Comparison of ENCODE assay signal across 13 cellular contexts in the genomic region with DNA sequence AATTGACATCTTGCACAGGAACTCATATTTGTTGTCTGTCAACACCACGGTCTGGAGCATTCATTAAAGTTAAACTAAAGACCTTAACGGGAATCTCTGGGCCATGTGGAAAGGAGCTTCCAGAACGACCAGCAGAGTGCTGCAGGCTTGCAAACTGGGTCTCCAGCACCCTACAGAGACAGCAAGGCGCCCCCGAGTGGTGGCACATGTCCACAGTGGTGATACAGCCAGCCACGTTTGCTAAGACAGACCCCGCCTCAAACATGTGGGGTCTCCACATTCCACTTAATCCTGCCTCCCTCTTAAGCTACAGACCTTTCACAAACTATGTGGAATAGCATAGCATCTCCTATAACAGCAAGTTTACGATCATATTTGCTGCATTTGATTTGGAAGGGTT.
DNase-seq lines count a peak whose midpoint lies in the region; ATAC-seq and TF ChIP-seq lines count a peak whose summit lies in the region.
"Had no signal": no experiment of that assay in that cellular context is flagged by ENCODE, and none has a peak within 500 bp of the region (broad histone marks: within the 10 kb centered on the region; RNA-seq: fewer than 3 reads in every experiment).

No MANE protein-coding gene starts in this region.

- no peaks in the 10 kb centered on the region for H4K20me1 ChIP-seq in SK-N-SH (ENCODE audit: insufficient read depth)

- no peak overlapping the region for H2AFZ ChIP-seq in SK-N-SH (ENCODE audit: low read depth)

- H3K4me1 ChIP-seq in SK-N-SH (ENCODE audit: control insufficient read depth in 1 of 2, insufficient read depth in 2 of 2, low read depth in 1 of 2, low read length in 1 of 2) (peaks cover 0 to 6% of the 10 kb centered on the region in 2 experiments; a peak in 1 of 4 replicates), mucosa of descending colon (ENCODE audit: low read depth) (peaks cover 4% of the 10 kb centered on the region)

- H3K9me2 ChIP-seq in SK-N-SH, result no peaks in the 10 kb centered on the region

- H3K4me3 Mint-ChIP-seq in neural crest cell, result no peak overlapping the region
- H3K4me3 Mint-ChIP-seq: activated naive CD8-positive, alpha-beta T cell treated with anti-CD3 and anti-CD28 coated beads, Interleukin-2, amount 10 ng/mL, durations not matched to agents 7 days and 5 days; stimulated activated naive CD8-positive, alpha-beta T cell treated with anti-CD3 and anti-CD28 coated beads, Interleukin-15, Interleukin-2, amounts not matched to agents 100 ng/mL and 50 ng/mL, for 24 hours had no signal

- no peaks in the 10 kb centered on the region for H3K36me3 Mint-ChIP-seq in neural crest cell (ENCODE audit: low read depth)
- H3K36me3 Mint-ChIP-seq: activated naive CD8-positive, alpha-beta T cell treated with anti-CD3 and anti-CD28 coated beads, Interleukin-2, amount 10 ng/mL, durations not matched to agents 7 days and 5 days had no signal

- no peak overlapping the region for H3K9ac ChIP-seq in SK-N-SH

- no peaks in the 10 kb centered on the region for H3K27me3 ChIP-seq in SK-N-SH (ENCODE audit: insufficient read depth)
- peaks cover 6% of the 10 kb centered on the region for H3K27me3 ChIP-seq in WERI-Rb-1 (ENCODE audit: insufficient read depth, low read depth, severe bottlenecking)

- no peak overlapping the region for H3K27ac Mint-ChIP-seq in neural crest cell (ENCODE audit: unreplicated experiment)
- H3K27ac Mint-ChIP-seq: activated naive CD8-positive, alpha-beta T cell treated with anti-CD3 and anti-CD28 coated beads, Interleukin-2, amount 10 ng/mL, durations not matched to agents 7 days and 5 days; stimulated activated naive CD8-positive, alpha-beta T cell treated with anti-CD3 and anti-CD28 coated beads, Interleukin-15, Interleukin-2, amounts not matched to agents 100 ng/mL and 50 ng/mL, for 24 hours had no signal

- peaks cover 16% of the 10 kb centered on the region for H3K4me1 Mint-ChIP-seq in neural crest cell

- H3K36me3 ChIP-seq in SK-N-SH (replicated peaks in 1 of 2; ENCODE audit: control insufficient read depth in 1 of 2, insufficient read depth in 2 of 2, low read length in 1 of 2) (no peaks in the 10 kb centered on the region), WERI-Rb-1 (no peaks in the 10 kb centered on the region), mucosa of descending colon (ENCODE audit: low read depth) (no peaks in the 10 kb centered on the region)

- no peak for ATAC-seq in SK-N-SH treated with all-trans-retinoic acid at 6 μM for 48 hours
- no peak for ATAC-seq in mucosa of descending colon
- no peak for ATAC-seq in HG03439 (IDR thresholded peaks at IDR 0.05; ENCODE audit: unreplicated experiment)

- no peak for TF ChIP-seq CTCF in SK-N-SH (IDR thresholded peaks at IDR 0.05)
- peak; percentile 93 for TF ChIP-seq CTCF in WERI-Rb-1 (IDR thresholded peaks at IDR 0.05; ENCODE audit: low read depth, low read length)
- peak; percentile 32 for TF ChIP-seq CTCF in neural crest cell (conservative IDR thresholded peaks at IDR 0.05)
- TF ChIP-seq CTCF in mucosa of descending colon (IDR thresholded peaks at IDR 0.05), result no peak

- peaks cover 2% of the 10 kb centered on the region for H3K9me3 Mint-ChIP-seq in neural crest cell
- H3K9me3 Mint-ChIP-seq: activated naive CD8-positive, alpha-beta T cell treated with anti-CD3 and anti-CD28 coated beads, Interleukin-2, amount 10 ng/mL, durations not matched to agents 7 days and 5 days; stimulated activated naive CD8-positive, alpha-beta T cell treated with anti-CD3 and anti-CD28 coated beads, Interleukin-15, Interleukin-2, amounts not matched to agents 100 ng/mL and 50 ng/mL, for 24 hours had no signal

- no peak for TF ChIP-seq RAD21 in SK-N-SH (IDR thresholded peaks at IDR 0.05; ENCODE audit: low read length)

- intact Hi-C loops in mucosa of descending colon (cut with DNase I, micrococcal nuclease), result loop anchor here in 1 of 2 donors (5.0 kb wide), 1 partner anchor 929 kb away; no protein-coding TSS in a partner anchor

- H3K9me3 ChIP-seq in SK-N-SH (no peaks in the 10 kb centered on the region), WERI-Rb-1 (ENCODE audit: severe bottlenecking) (no peaks in the 10 kb centered on the region), mucosa of descending colon (no peaks in the 10 kb centered on the region)

- peaks cover 12% of the 10 kb centered on the region for H3K27me3 Mint-ChIP-seq in neural crest cell (ENCODE audit: low read depth)

- H3K79me2 ChIP-seq in SK-N-SH (ENCODE audit: insufficient read depth), result no peaks in the 10 kb centered on the region

- H3K4me2 ChIP-seq in SK-N-SH, result no peak overlapping the region

- no peak overlapping the region for H3K27ac ChIP-seq in SK-N-SH (ENCODE audit: low read depth in 2 of 2, low read length in 1 of 2)
- H3K27ac ChIP-seq in WERI-Rb-1, result no peak overlapping the region

- POLR2A ChIA-PET in SK-N-SH (lab: Yijun Ruan, JAX), result no interaction called here

- TF ChIP-seq EP300 in SK-N-SH (IDR thresholded peaks at IDR 0.05; ENCODE audit: borderline replicate concordance in 1 of 2, low read depth in 1 of 2, low read length in 1 of 2), result no peak

- CTCF ChIA-PET in SK-N-SH (lab: Yijun Ruan, JAX), result interaction anchor here (0.8 to 2.2 kb wide), 6 partner anchors 10 to 928 kb away, joined by 3 to 7 read pairs (median 4); no protein-coding TSS in a partner anchor

- H3K4me3 ChIP-seq in SK-N-SH (ENCODE audit: low read depth in 2 of 2, low read length in 1 of 2) (no peak overlapping the region), WERI-Rb-1 (ENCODE audit: low read depth, low read length) (no peak overlapping the region), mucosa of descending colon (no peak overlapping the region)

- no peaks in the 10 kb centered on the region for H3F3A ChIP-seq in SK-N-SH (replicated peaks; ENCODE audit: insufficient read depth)

- peak; percentile 37 for DNase-seq in SK-N-SH
- peak; percentile 1 to 17 for DNase-seq in Kasumi-1 (lab: John Stamatoyannopoulos, UW)
- peak; percentile 79 for DNase-seq in WERI-Rb-1
- peak; percentile 14 for DNase-seq in neural crest cell (ENCODE audit: low read depth, low spot score)
- DNase-seq in H4 (ENCODE audit: low spot score), result no peak
- DNase-seq in mucosa of descending colon, result no peak
- DNase-seq: activated naive CD8-positive, alpha-beta T cell treated with anti-CD3 and anti-CD28 coated beads, Interleukin-2, amount 10 ng/mL, durations not matched to agents 7 days and 5 days; cortex of kidney; NCI-H2081 treated with DMSO at 0.1 percent for 48 hours; retina had no signal

- WGBS in SK-N-SH (ENCODE audit: low lambda C conversion rate), result 28% methylated on average over 7 of the region's 8 CpGs

TF ChIP-seq in SK-N-SH, 30 proteins besides CTCF, POLR2A, EP300 and RAD21 (continues in another document):
- TF ChIP-seq RCOR1 (IDR thresholded peaks at IDR 0.05; ENCODE audit: low read length), result no peak
- no peak for TF ChIP-seq TEAD4 (IDR thresholded peaks at IDR 0.05; ENCODE audit: borderline replicate concordance, insufficient read depth)
- no peak for TF ChIP-seq EZH2phosphoT487 (IDR thresholded peaks at IDR 0.05; ENCODE audit: borderline replicate concordance, low read depth)
- no peak for TF ChIP-seq ELF1 (IDR thresholded peaks at IDR 0.05)
- TF ChIP-seq FOXJ3 (CRISPR knock-in tag; IDR thresholded peaks at IDR 0.05), result no peak
- TF ChIP-seq GABPA (IDR thresholded peaks at IDR 0.05; ENCODE audit: low read depth), result no peak
- no peak for TF ChIP-seq RXRA (IDR thresholded peaks at IDR 0.05; ENCODE audit: borderline replicate concordance, low read depth)
- no peak for TF ChIP-seq GATA2 (CRISPR knock-in tag; IDR thresholded peaks at IDR 0.05)
- TF ChIP-seq TCF12 (IDR thresholded peaks at IDR 0.05), result no peak
- TF ChIP-seq, protein P1, sequence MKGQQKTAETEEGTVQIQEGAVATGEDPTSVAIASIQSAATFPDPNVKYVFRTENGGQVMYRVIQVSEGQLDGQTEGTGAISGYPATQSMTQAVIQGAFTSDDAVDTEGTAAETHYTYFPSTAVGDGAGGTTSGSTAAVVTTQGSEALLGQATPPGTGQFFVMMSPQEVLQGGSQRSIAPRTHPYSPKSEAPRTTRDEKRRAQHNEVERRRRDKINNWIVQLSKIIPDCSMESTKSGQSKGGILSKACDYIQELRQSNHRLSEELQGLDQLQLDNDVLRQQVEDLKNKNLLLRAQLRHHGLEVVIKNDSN (IDR thresholded peaks at IDR 0.05; ENCODE audit: borderline replicate concordance, low read depth), result no peak
- TF ChIP-seq JUND (IDR thresholded peaks at IDR 0.05), result no peak
- TF ChIP-seq, protein P2, sequence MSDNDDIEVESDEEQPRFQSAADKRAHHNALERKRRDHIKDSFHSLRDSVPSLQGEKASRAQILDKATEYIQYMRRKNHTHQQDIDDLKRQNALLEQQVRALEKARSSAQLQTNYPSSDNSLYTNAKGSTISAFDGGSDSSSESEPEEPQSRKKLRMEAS (IDR thresholded peaks at IDR 0.05; ENCODE audit: low read depth), result no peak

TF ChIP-seq in SK-N-SH treated with all-trans-retinoic acid at 6 μM for 48 hours, 23 proteins besides CTCF, POLR2A, EP300 and RAD21 (continues in another document):
- no peak for TF ChIP-seq TOX (CRISPR knock-in tag; IDR thresholded peaks at IDR 0.05; ENCODE audit: borderline replicate concordance)
- no peak for TF ChIP-seq TCF4 (CRISPR knock-in tag; IDR thresholded peaks at IDR 0.05; ENCODE audit: borderline replicate concordance)
- no peak for TF ChIP-seq ISL1 (CRISPR knock-in tag; IDR thresholded peaks at IDR 0.05)
- no peak for TF ChIP-seq GLIS3 (CRISPR knock-in tag; IDR thresholded peaks at IDR 0.05)
- no peak for TF ChIP-seq ZNF565 (CRISPR knock-in tag; conservative IDR thresholded peaks at IDR 0.05; ENCODE audit: low read depth)
- TF ChIP-seq RARB (CRISPR knock-in tag; IDR thresholded peaks at IDR 0.05), result no peak
- TF ChIP-seq, protein P3, sequence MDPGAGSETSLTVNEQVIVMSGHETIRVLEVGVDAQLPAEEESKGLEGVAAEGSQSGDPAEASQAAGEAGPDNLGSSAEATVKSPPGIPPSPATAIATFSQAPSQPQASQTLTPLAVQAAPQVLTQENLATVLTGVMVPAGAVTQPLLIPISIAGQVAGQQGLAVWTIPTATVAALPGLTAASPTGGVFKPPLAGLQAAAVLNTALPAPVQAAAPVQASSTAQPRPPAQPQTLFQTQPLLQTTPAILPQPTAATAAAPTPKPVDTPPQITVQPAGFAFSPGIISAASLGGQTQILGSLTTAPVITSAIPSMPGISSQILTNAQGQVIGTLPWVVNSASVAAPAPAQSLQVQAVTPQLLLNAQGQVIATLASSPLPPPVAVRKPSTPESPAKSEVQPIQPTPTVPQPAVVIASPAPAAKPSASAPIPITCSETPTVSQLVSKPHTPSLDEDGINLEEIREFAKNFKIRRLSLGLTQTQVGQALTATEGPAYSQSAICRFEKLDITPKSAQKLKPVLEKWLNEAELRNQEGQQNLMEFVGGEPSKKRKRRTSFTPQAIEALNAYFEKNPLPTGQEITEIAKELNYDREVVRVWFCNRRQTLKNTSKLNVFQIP (CRISPR knock-in tag; IDR thresholded peaks at IDR 0.05; ENCODE audit: borderline replicate concordance, low read depth), result no peak
- no peak for TF ChIP-seq ZNF70 (CRISPR knock-in tag; IDR thresholded peaks at IDR 0.05)
- TF ChIP-seq ZFP30 (CRISPR knock-in tag; IDR thresholded peaks at IDR 0.05), result no peak
- TF ChIP-seq SNAI2 (CRISPR knock-in tag; IDR thresholded peaks at IDR 0.05), result no peak
- no peak for TF ChIP-seq ZNF8 (CRISPR knock-in tag; IDR thresholded peaks at IDR 0.05)
- no peak for TF ChIP-seq ZC3H10 (CRISPR knock-in tag; IDR thresholded peaks at IDR 0.05)
- TF ChIP-seq CSDC2 (CRISPR knock-in tag; IDR thresholded peaks at IDR 0.05), result no peak

Comparison
In these comparisons a context has a peak if more than half of its experiments do, and no peak if none do; other contexts are left out.
1. DNase-seq: peak in SK-N-SH (single experiment), Kasumi-1 (2 of 2), WERI-Rb-1 (single experiment) and neural crest cell (single experiment); none in H4 (single experiment) and mucosa of descending colon (0 of 3).
2. CTCF ChIP-seq: peak in WERI-Rb-1 (single experiment) and neural crest cell (single experiment); none in SK-N-SH (single experiment) and mucosa of descending colon (single experiment).